1 cellular context compared by ENCODE assay signal in the genomic region with DNA sequence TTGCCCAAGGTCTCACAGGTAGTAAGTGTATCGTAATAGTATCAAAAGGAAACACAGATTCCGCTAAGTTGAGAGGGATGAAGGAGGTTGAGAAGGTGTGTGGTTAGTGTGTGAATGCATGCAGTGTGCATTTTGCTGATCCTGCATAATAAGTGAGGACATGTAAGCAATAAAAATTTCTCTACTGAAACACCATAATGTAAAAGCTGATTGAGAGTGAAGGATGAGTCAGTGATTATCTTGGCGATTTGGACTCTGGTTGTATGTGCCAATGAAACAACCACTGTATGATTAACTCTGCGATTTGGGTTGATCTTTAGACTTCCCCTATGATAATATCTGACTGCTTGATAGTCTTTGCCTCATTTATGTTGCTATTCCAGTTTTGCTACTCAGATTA.
TF ChIP-seq lines count a peak whose summit lies in the region.

No MANE protein-coding gene starts in this region.

TF ChIP-seq in SK-N-SH treated with all-trans-retinoic acid at 6 μM for 48 hours, 23 proteins besides CTCF, POLR2A, EP300 and RAD21:
- TF ChIP-seq OSR1 (CRISPR knock-in tag; IDR thresholded peaks at IDR 0.05) (no peak), PPARA (CRISPR knock-in tag; IDR thresholded peaks at IDR 0.05; ENCODE audit: borderline replicate concordance) (no peak), RARB (CRISPR knock-in tag; IDR thresholded peaks at IDR 0.05) (no peak), ESRRG (CRISPR knock-in tag; IDR thresholded peaks at IDR 0.05) (no peak), TCF4 (CRISPR knock-in tag; IDR thresholded peaks at IDR 0.05; ENCODE audit: borderline replicate concordance) (no peak), SNAI2 (CRISPR knock-in tag; IDR thresholded peaks at IDR 0.05) (no peak), ARNTL (CRISPR knock-in tag; IDR thresholded peaks at IDR 0.05; ENCODE audit: borderline replicate concordance, low read depth) (no peak), ZFP3 (CRISPR knock-in tag; IDR thresholded peaks at IDR 0.05) (no peak), ISL1 (CRISPR knock-in tag; IDR thresholded peaks at IDR 0.05) (no peak), TOX (CRISPR knock-in tag; IDR thresholded peaks at IDR 0.05; ENCODE audit: borderline replicate concordance) (no peak), ZNF8 (CRISPR knock-in tag; IDR thresholded peaks at IDR 0.05) (no peak)
- TF ChIP-seq, protein P1, sequence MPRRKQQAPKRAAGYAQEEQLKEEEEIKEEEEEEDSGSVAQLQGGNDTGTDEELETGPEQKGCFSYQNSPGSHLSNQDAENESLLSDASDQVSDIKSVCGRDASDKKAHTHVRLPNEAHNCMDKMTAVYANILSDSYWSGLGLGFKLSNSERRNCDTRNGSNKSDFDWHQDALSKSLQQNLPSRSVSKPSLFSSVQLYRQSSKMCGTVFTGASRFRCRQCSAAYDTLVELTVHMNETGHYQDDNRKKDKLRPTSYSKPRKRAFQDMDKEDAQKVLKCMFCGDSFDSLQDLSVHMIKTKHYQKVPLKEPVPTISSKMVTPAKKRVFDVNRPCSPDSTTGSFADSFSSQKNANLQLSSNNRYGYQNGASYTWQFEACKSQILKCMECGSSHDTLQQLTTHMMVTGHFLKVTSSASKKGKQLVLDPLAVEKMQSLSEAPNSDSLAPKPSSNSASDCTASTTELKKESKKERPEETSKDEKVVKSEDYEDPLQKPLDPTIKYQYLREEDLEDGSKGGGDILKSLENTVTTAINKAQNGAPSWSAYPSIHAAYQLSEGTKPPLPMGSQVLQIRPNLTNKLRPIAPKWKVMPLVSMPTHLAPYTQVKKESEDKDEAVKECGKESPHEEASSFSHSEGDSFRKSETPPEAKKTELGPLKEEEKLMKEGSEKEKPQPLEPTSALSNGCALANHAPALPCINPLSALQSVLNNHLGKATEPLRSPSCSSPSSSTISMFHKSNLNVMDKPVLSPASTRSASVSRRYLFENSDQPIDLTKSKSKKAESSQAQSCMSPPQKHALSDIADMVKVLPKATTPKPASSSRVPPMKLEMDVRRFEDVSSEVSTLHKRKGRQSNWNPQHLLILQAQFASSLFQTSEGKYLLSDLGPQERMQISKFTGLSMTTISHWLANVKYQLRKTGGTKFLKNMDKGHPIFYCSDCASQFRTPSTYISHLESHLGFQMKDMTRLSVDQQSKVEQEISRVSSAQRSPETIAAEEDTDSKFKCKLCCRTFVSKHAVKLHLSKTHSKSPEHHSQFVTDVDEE (CRISPR knock-in tag; IDR thresholded peaks at IDR 0.05), result no peak
- TF ChIP-seq, protein P2, sequence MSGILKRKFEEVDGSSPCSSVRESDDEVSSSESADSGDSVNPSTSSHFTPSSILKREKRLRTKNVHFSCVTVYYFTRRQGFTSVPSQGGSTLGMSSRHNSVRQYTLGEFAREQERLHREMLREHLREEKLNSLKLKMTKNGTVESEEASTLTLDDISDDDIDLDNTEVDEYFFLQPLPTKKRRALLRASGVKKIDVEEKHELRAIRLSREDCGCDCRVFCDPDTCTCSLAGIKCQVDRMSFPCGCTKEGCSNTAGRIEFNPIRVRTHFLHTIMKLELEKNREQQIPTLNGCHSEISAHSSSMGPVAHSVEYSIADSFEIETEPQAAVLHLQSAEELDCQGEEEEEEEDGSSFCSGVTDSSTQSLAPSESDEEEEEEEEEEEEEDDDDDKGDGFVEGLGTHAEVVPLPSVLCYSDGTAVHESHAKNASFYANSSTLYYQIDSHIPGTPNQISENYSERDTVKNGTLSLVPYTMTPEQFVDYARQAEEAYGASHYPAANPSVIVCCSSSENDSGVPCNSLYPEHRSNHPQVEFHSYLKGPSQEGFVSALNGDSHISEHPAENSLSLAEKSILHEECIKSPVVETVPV (CRISPR knock-in tag; IDR thresholded peaks at IDR 0.05), result no peak
- TF ChIP-seq, protein P3, sequence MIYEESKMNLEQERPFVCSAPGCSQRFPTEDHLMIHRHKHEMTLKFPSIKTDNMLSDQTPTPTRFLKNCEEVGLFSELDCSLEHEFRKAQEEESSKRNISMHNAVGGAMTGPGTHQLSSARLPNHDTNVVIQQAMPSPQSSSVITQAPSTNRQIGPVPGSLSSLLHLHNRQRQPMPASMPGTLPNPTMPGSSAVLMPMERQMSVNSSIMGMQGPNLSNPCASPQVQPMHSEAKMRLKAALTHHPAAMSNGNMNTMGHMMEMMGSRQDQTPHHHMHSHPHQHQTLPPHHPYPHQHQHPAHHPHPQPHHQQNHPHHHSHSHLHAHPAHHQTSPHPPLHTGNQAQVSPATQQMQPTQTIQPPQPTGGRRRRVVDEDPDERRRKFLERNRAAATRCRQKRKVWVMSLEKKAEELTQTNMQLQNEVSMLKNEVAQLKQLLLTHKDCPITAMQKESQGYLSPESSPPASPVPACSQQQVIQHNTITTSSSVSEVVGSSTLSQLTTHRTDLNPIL (CRISPR knock-in tag; IDR thresholded peaks at IDR 0.05; ENCODE audit: low read depth), result no peak
- TF ChIP-seq, protein P4, sequence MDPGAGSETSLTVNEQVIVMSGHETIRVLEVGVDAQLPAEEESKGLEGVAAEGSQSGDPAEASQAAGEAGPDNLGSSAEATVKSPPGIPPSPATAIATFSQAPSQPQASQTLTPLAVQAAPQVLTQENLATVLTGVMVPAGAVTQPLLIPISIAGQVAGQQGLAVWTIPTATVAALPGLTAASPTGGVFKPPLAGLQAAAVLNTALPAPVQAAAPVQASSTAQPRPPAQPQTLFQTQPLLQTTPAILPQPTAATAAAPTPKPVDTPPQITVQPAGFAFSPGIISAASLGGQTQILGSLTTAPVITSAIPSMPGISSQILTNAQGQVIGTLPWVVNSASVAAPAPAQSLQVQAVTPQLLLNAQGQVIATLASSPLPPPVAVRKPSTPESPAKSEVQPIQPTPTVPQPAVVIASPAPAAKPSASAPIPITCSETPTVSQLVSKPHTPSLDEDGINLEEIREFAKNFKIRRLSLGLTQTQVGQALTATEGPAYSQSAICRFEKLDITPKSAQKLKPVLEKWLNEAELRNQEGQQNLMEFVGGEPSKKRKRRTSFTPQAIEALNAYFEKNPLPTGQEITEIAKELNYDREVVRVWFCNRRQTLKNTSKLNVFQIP (CRISPR knock-in tag; IDR thresholded peaks at IDR 0.05; ENCODE audit: borderline replicate concordance, low read depth), result no peak
- TF ChIP-seq, protein P5, sequence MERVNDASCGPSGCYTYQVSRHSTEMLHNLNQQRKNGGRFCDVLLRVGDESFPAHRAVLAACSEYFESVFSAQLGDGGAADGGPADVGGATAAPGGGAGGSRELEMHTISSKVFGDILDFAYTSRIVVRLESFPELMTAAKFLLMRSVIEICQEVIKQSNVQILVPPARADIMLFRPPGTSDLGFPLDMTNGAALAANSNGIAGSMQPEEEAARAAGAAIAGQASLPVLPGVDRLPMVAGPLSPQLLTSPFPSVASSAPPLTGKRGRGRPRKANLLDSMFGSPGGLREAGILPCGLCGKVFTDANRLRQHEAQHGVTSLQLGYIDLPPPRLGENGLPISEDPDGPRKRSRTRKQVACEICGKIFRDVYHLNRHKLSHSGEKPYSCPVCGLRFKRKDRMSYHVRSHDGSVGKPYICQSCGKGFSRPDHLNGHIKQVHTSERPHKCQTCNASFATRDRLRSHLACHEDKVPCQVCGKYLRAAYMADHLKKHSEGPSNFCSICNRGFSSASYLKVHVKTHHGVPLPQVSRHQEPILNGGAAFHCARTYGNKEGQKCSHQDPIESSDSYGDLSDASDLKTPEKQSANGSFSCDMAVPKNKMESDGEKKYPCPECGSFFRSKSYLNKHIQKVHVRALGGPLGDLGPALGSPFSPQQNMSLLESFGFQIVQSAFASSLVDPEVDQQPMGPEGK (CRISPR knock-in tag; IDR thresholded peaks at IDR 0.05; ENCODE audit: borderline replicate concordance), result no peak
